Comparison of ENCODE assay signal across 1 cellular context in genomic region chr5:111680737-111681413, GRCh38.
TF ChIP-seq lines count a peak whose summit lies in the region.

No MANE protein-coding gene starts in this region.

TF ChIP-seq in HepG2, 621 proteins besides CTCF, POLR2A, EP300 and RAD21 (continued from another document):
- TF ChIP-seq ZNF550 (CRISPR knock-in tag; IDR thresholded peaks at IDR 0.05; ENCODE audit: borderline replicate concordance) (no peak), ZFP36L2 (CRISPR knock-in tag; IDR thresholded peaks at IDR 0.05) (no peak), ATF6 (CRISPR knock-in tag; conservative IDR thresholded peaks at IDR 0.05) (no peak), BCL6 (CRISPR knock-in tag; IDR thresholded peaks at IDR 0.05) (peak; percentile 67)
- TF ChIP-seq, protein P1, sequence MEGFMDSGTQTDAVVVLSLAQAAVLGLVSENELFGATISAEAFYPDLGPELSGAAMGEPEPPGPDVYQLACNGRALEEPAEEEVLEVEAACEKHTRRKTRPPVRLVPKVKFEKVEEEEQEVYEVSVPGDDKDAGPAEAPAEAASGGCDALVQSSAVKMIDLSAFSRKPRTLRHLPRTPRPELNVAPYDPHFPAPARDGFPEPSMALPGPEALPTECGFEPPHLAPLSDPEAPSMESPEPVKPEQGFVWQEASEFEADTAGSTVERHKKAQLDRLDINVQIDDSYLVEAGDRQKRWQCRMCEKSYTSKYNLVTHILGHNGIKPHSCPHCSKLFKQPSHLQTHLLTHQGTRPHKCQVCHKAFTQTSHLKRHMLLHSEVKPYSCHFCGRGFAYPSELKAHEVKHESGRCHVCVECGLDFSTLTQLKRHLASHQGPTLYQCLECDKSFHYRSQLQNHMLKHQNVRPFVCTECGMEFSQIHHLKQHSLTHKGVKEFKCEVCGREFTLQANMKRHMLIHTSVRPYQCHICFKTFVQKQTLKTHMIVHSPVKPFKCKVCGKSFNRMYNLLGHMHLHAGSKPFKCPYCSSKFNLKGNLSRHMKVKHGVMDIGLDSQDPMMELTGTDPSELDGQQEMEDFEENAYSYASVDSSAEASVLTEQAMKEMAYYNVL (CRISPR knock-in tag; IDR thresholded peaks at IDR 0.05; ENCODE audit: borderline replicate concordance), result peak; percentile 90; the same call in 1 of the 2 replicates
- TF ChIP-seq, protein P2, sequence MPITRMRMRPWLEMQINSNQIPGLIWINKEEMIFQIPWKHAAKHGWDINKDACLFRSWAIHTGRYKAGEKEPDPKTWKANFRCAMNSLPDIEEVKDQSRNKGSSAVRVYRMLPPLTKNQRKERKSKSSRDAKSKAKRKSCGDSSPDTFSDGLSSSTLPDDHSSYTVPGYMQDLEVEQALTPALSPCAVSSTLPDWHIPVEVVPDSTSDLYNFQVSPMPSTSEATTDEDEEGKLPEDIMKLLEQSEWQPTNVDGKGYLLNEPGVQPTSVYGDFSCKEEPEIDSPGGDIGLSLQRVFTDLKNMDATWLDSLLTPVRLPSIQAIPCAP (CRISPR knock-in tag; IDR thresholded peaks at IDR 0.05; ENCODE audit: low read depth), result no peak
